Comparison of ENCODE assay signal across 9 cellular contexts in genomic region chr16:85334718-85335583, GRCh38.
DNase-seq lines count a peak whose midpoint lies in the region; ATAC-seq, FAIRE-seq and TF ChIP-seq lines count a peak whose summit lies in the region.
"Had no signal": no experiment of that assay in that cellular context is flagged by ENCODE, and none has a peak within 500 bp of the region (broad histone marks: within the 10 kb centered on the region; RNA-seq: fewer than 3 reads in every experiment).

No MANE protein-coding gene starts in this region.

- WGBS in gastroesophageal sphincter (ENCODE audit: low coverage in 1 of 2), 2 donors = 67 to 92% methylated on average over 3 to 5 of the region's 35 CpGs

- H3K36me3 ChIP-seq in keratinocyte (ENCODE audit: control insufficient read depth in 2 of 2, extremely low read depth in 1 of 2, insufficient read depth in 2 of 2, low read length in 2 of 2) (no peaks in the 10 kb centered on the region), gastroesophageal sphincter (no peaks in the 10 kb centered on the region)
- H3K36me3 ChIP-seq: upper lobe of left lung had no signal

- H3K4me3 ChIP-seq in keratinocyte (ENCODE audit: control insufficient read depth in 2 of 3, extremely low read depth in 1 of 3, insufficient read depth in 2 of 3, low read depth in 1 of 3, low read length in 3 of 3) (peak overlapping the region in 2 of 3 experiments; percentile 5 to 38), gastroesophageal sphincter (no peak overlapping the region)

- peak overlapping the region; percentile 55 for H3K4me3 Mint-ChIP-seq in activated CD4-positive, alpha-beta T cell treated with anti-CD3 and anti-CD28 coated beads, Interleukin-2, amount 10 ng/mL, durations not matched to agents 24 days and 14 days
- H3K4me3 Mint-ChIP-seq in activated T-cell treated with anti-CD3 and anti-CD28 coated beads, Interleukin-2, amount 50 U/mL, for 24 hours = peak overlapping the region; percentile 65
- peak overlapping the region; percentile 16 for H3K4me3 Mint-ChIP-seq in stimulated activated effector memory CD8-positive, alpha-beta T cell treated with anti-CD3 and anti-CD28 coated beads, Interleukin-12 subunit alpha, Interleukin-12 subunit beta, amount 100 ng/mL, for 72 hours

- no peak for TF ChIP-seq EP300 in gastroesophageal sphincter (IDR thresholded peaks at IDR 0.05)

- no peaks in the 10 kb centered on the region for H3K9me3 ChIP-seq in keratinocyte (ENCODE audit: control insufficient read depth, low read depth, low read length)
- no peaks in the 10 kb centered on the region for H3K9me3 ChIP-seq in gastroesophageal sphincter
- H3K9me3 ChIP-seq: upper lobe of left lung had no signal

- H3K9ac ChIP-seq in keratinocyte (ENCODE audit: control insufficient read depth, extremely low read depth, insufficient read depth, low read length) = peak overlapping the region; percentile 28

- H3K27me3 ChIP-seq in keratinocyte (ENCODE audit: control insufficient read depth, extremely low read depth, insufficient read depth, low read length) = peaks cover 6% of the 10 kb centered on the region
- H3K27me3 ChIP-seq in gastroesophageal sphincter = no peaks in the 10 kb centered on the region
- H3K27me3 ChIP-seq: upper lobe of left lung had no signal

- TF ChIP-seq CTCF in keratinocyte (optimal IDR thresholded peaks at IDR 0.05 in 1 of 3, IDR thresholded peaks at IDR 0.05 in 1 of 3, conservative IDR thresholded peaks at IDR 0.05 in 1 of 3; ENCODE audit: extremely low read depth in 1 of 3, insufficient read depth in 2 of 3, low read length in 3 of 3) (no peak), gastroesophageal sphincter (IDR thresholded peaks at IDR 0.05) (no peak)

- H3K4me1 Mint-ChIP-seq in activated CD4-positive, alpha-beta T cell treated with anti-CD3 and anti-CD28 coated beads, Interleukin-2, amount 10 ng/mL, durations not matched to agents 24 days and 14 days = peaks cover 14% of the 10 kb centered on the region
- peaks cover 20% of the 10 kb centered on the region for H3K4me1 Mint-ChIP-seq in activated T-cell treated with anti-CD3 and anti-CD28 coated beads, Interleukin-2, amount 50 U/mL, for 24 hours (ENCODE audit: low read depth)
- H3K4me1 Mint-ChIP-seq in stimulated activated effector memory CD8-positive, alpha-beta T cell treated with anti-CD3 and anti-CD28 coated beads, Interleukin-12 subunit alpha, Interleukin-12 subunit beta, amount 100 ng/mL, for 72 hours = peaks cover 17% of the 10 kb centered on the region

- H2AFZ ChIP-seq in keratinocyte (ENCODE audit: control insufficient read depth, low read length) = peak overlapping the region; percentile 71

- H3K9me3 Mint-ChIP-seq in activated CD4-positive, alpha-beta T cell treated with anti-CD3 and anti-CD28 coated beads, Interleukin-2, amount 10 ng/mL, durations not matched to agents 24 days and 14 days = no peaks in the 10 kb centered on the region
- H3K9me3 Mint-ChIP-seq in activated T-cell treated with anti-CD3 and anti-CD28 coated beads, Interleukin-2, amount 50 U/mL, for 24 hours = no peaks in the 10 kb centered on the region
- no peaks in the 10 kb centered on the region for H3K9me3 Mint-ChIP-seq in stimulated activated effector memory CD8-positive, alpha-beta T cell treated with anti-CD3 and anti-CD28 coated beads, Interleukin-12 subunit alpha, Interleukin-12 subunit beta, amount 100 ng/mL, for 72 hours

- TF ChIP-seq POLR2A in gastroesophageal sphincter (IDR thresholded peaks at IDR 0.05) = no peak

- H4K20me1 ChIP-seq in keratinocyte (ENCODE audit: control insufficient read depth, extremely low read depth, insufficient read depth, low read length) = peaks cover 2% of the 10 kb centered on the region

- no peaks in the 10 kb centered on the region for H3K36me3 Mint-ChIP-seq in activated CD4-positive, alpha-beta T cell treated with anti-CD3 and anti-CD28 coated beads, Interleukin-2, amount 10 ng/mL, durations not matched to agents 24 days and 14 days (ENCODE audit: low read depth)
- no peaks in the 10 kb centered on the region for H3K36me3 Mint-ChIP-seq in activated T-cell treated with anti-CD3 and anti-CD28 coated beads, Interleukin-2, amount 50 U/mL, for 24 hours (ENCODE audit: low read depth)
- H3K36me3 Mint-ChIP-seq in stimulated activated effector memory CD8-positive, alpha-beta T cell treated with anti-CD3 and anti-CD28 coated beads, Interleukin-12 subunit alpha, Interleukin-12 subunit beta, amount 100 ng/mL, for 72 hours = no peaks in the 10 kb centered on the region

- H3K4me1 ChIP-seq in keratinocyte (ENCODE audit: control insufficient read depth, extremely low read depth, insufficient read depth, low read length) (peaks cover 24% of the 10 kb centered on the region), gastroesophageal sphincter (peaks cover 0 to 11% (median 7%) of the 10 kb centered on the region in 3 donors)

- H3K4me2 ChIP-seq in keratinocyte (ENCODE audit: control insufficient read depth, extremely low read depth, insufficient read depth, low read depth, low read length) = peak overlapping the region; percentile 60

- peak; percentile 53 for FAIRE-seq in keratinocyte (lab: Jason Lieb, UNC)

- no peak for ATAC-seq in stimulated activated effector memory CD8-positive, alpha-beta T cell treated with anti-CD3 and anti-CD28 coated beads, Interleukin-12 subunit alpha, Interleukin-12 subunit beta, amount 100 ng/mL, for 72 hours
- ATAC-seq in GM21360 (IDR thresholded peaks at IDR 0.05; ENCODE audit: unreplicated experiment) = no peak
- no peak for ATAC-seq in gastroesophageal sphincter

- no peaks in the 10 kb centered on the region for H3K79me2 ChIP-seq in keratinocyte (ENCODE audit: control insufficient read depth, insufficient read depth, low read length)

- intact Hi-C loops in activated CD4-positive, alpha-beta T cell treated with anti-CD3 and anti-CD28 coated beads, Interleukin-2, amount 10 ng/mL, durations not matched to agents 24 days and 14 days (cut with micrococcal nuclease) = no loop called here

- H3K27ac Mint-ChIP-seq in activated CD4-positive, alpha-beta T cell treated with anti-CD3 and anti-CD28 coated beads, Interleukin-2, amount 10 ng/mL, durations not matched to agents 24 days and 14 days = peak overlapping the region; percentile 67
- H3K27ac Mint-ChIP-seq in activated T-cell treated with anti-CD3 and anti-CD28 coated beads, Interleukin-2, amount 50 U/mL, for 24 hours = peak overlapping the region; percentile 69
- no peak overlapping the region for H3K27ac Mint-ChIP-seq in stimulated activated effector memory CD8-positive, alpha-beta T cell treated with anti-CD3 and anti-CD28 coated beads, Interleukin-12 subunit alpha, Interleukin-12 subunit beta, amount 100 ng/mL, for 72 hours

- dilution Hi-C loops in keratinocyte (cut with MboI; ENCODE audit: extremely low pct_ligation_motif_present, low sequenced_read_pairs) = no loop called here

- no peak overlapping the region for H3K27ac ChIP-seq in keratinocyte (ENCODE audit: control insufficient read depth, insufficient read depth, low read length)
- no peak overlapping the region for H3K27ac ChIP-seq in gastroesophageal sphincter

- H3K9me1 ChIP-seq in keratinocyte (ENCODE audit: control insufficient read depth, extremely low read depth, insufficient read depth, low read length) = no peaks in the 10 kb centered on the region

- peak; percentile 64 for DNase-seq in activated CD4-positive, alpha-beta T cell treated with anti-CD3 and anti-CD28 coated beads, Interleukin-2, amount 10 ng/mL, durations not matched to agents 24 days and 14 days
- DNase-seq in activated CD4-positive, alpha-beta T cell treated with anti-CD3 and anti-CD28 coated beads for 1 hour = no peak
- peak; percentile 58 for DNase-seq in activated T-cell treated with anti-CD3 and anti-CD28 coated beads, Interleukin-2, amount 50 U/mL, for 24 hours
- no peak for DNase-seq in keratinocyte (ENCODE audit: low read depth, low spot score)
- no peak for DNase-seq in stimulated activated effector memory CD8-positive, alpha-beta T cell treated with anti-CD3 and anti-CD28 coated beads, Interleukin-12 subunit alpha, Interleukin-12 subunit beta, amount 100 ng/mL, for 72 hours (ENCODE audit: low spot score in 2 of 2)
- DNase-seq in 8988T = no peak

- H3K27me3 Mint-ChIP-seq in activated CD4-positive, alpha-beta T cell treated with anti-CD3 and anti-CD28 coated beads, Interleukin-2, amount 10 ng/mL, durations not matched to agents 24 days and 14 days = peaks cover 6% of the 10 kb centered on the region
- peaks cover 33% of the 10 kb centered on the region for H3K27me3 Mint-ChIP-seq in activated T-cell treated with anti-CD3 and anti-CD28 coated beads, Interleukin-2, amount 50 U/mL, for 24 hours

Comparison
In these comparisons a context has a peak if more than half of its experiments do, and no peak if none do; other contexts are left out.
1. DNase-seq: peak in activated CD4-positive, alpha-beta T cell treated with anti-CD3 and anti-CD28 coated beads, Interleukin-2, amount 10 ng/mL, durations not matched to agents 24 days and 14 days (single experiment) and activated T-cell treated with anti-CD3 and anti-CD28 coated beads, Interleukin-2, amount 50 U/mL, for 24 hours (single experiment); none in activated CD4-positive, alpha-beta T cell treated with anti-CD3 and anti-CD28 coated beads for 1 hour (single experiment), keratinocyte (single experiment), stimulated activated effector memory CD8-positive, alpha-beta T cell treated with anti-CD3 and anti-CD28 coated beads, Interleukin-12 subunit alpha, Interleukin-12 subunit beta, amount 100 ng/mL, for 72 hours (0 of 2) and 8988T (single experiment).
2. H3K4me3 ChIP-seq: peak in keratinocyte (2 of 3); none in gastroesophageal sphincter (0 of 2).
3. Peak in every context shown above with its lines, with median percentiles within 50 percentile points of each other: H3K4me3 Mint-ChIP-seq.